In the genomic region with DNA sequence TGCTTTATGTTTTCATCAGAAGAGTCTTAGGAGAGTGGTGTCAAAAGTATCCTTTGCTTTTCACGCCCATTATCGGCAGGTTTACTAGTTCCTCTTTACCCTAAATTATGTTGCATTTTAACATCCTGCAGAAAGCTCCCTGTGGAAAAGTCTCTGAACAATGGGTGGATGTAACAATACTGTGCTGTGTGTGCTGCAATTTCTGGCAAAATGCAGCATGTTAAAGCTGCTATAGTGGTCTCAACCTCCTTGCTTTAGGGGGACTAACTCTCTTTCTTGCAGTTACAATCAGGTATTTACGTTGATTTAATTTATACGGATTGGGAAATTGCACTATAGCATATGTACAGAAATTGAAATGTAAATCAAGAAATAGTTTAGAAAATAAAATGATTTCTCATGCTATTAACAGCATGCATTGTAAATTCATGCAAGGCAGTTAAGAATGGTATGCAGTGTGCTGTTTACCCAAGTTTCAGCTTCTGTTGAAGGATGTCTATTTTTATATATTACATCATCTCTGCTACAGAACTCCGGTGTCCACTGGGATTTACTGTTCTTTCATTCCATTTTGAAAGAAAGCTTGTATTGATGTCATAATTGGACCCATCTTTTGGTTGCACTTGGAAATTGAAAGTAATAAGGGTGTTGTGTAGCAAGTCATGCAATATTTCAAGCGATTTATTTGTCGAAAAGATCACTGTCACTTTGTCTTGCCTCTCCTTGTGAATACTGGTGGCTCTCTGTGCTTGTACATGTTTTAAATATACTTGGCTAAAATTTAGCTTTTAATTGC, we compare ENCODE assay signal across 9 cellular contexts.
A peak's percentile ranks its signal among the peaks of the same experiment; 100 is the strongest.
DNase-seq lines count a peak whose midpoint lies in the region; ATAC-seq lines count a peak whose summit lies in the region.
"Had no signal": no experiment of that assay in that cellular context is flagged by ENCODE, and none has a peak within 500 bp of the region (broad histone marks: within the 10 kb centered on the region; RNA-seq: fewer than 3 reads in every experiment).

No MANE protein-coding gene starts in this region.

- H3K4me1 ChIP-seq in muscle layer of duodenum (ENCODE audit: control insufficient read depth in 1 of 2, insufficient read depth in 2 of 2, low read length in 2 of 2): peaks cover 8 to 12% of the 10 kb centered on the region in 2 donors

- intact Hi-C loops in left colon (cut with DNase I, micrococcal nuclease): no loop called here

- H3K36me3 ChIP-seq in muscle layer of duodenum (ENCODE audit: control insufficient read depth in 1 of 2, insufficient read depth in 2 of 2, low read length in 2 of 2): no peaks in the 10 kb centered on the region
- H3K36me3 ChIP-seq in H7 (replicated peaks; ENCODE audit: control insufficient read depth, insufficient read depth, low read length): no peaks in the 10 kb centered on the region

- ATAC-seq in HG02981 (IDR thresholded peaks at IDR 0.05; ENCODE audit: unreplicated experiment) (no peak), left colon (no peak)

- no peaks in the 10 kb centered on the region for H3K9me3 ChIP-seq in muscle layer of duodenum (ENCODE audit: control insufficient read depth in 1 of 2, low read length in 2 of 2)

- H3K4me3 ChIP-seq in muscle layer of duodenum (ENCODE audit: low read depth in 1 of 2, low read length in 2 of 2): peak overlapping the region; percentile 32 to 51
- H3K4me3 ChIP-seq in H7 (ENCODE audit: insufficient read depth, low read depth, low read length): no peak overlapping the region

- peak; percentile 76 for DNase-seq in AG20443 (ENCODE audit: low spot score)
- DNase-seq in NCI-H1694 treated with DMSO at 0.1 percent for 48 hours (lab: John Stamatoyannopoulos, UW): peak; percentile 24
- no peak for DNase-seq in H7
- DNase-seq in left colon: no peak
- no peak for DNase-seq in DMS79 treated with DMSO at 0.1 percent for 48 hours (lab: John Stamatoyannopoulos, UW)
- DNase-seq: activated naive CD8-positive, alpha-beta T cell treated with anti-CD3 and anti-CD28 coated beads, Interleukin-2, amount 10 ng/mL, durations not matched to agents 7 days and 5 days had no signal

- peak overlapping the region; percentile 94 for H3K27ac ChIP-seq in cingulate gyrus (ENCODE audit: low read depth, low read length)
- peak overlapping the region; percentile 36 for H3K27ac ChIP-seq in muscle layer of duodenum (ENCODE audit: low read length)

- H3K27me3 ChIP-seq in muscle layer of duodenum (ENCODE audit: low read depth, low read length) (no peaks in the 10 kb centered on the region), H7 (ENCODE audit: control insufficient read depth, insufficient read depth, low read length) (no peaks in the 10 kb centered on the region)

Comparison
In these comparisons a context has a peak if more than half of its experiments do, and no peak if none do; other contexts are left out.
1. DNase-seq: peak in AG20443 (single experiment) and NCI-H1694 treated with DMSO at 0.1 percent for 48 hours (single experiment); none in H7 (single experiment), left colon (0 of 2) and DMS79 treated with DMSO at 0.1 percent for 48 hours (single experiment).